ENCODE assay signal across 12 cellular contexts in the genomic region with DNA sequence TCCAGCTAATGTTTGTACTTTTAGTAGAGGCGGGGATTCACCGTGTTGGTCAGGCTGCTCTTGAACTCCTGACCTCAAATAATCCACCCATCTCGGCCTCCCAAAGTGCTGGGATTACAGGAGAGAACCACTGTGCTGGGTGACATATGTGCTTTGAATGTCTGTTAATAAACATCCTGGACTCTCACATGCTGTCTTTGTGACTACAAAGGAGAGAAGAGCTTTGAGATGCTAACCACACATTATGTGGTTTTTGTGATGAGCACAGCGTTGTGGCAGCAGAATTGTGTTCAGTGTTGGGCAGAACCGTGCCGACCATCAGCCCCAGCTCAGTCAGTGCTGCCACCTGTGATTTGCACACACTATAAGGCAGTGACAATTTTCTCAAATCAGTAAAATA.
DNase-seq lines count a peak whose midpoint lies in the region; ATAC-seq and TF ChIP-seq lines count a peak whose summit lies in the region.
"Had no signal": no experiment of that assay in that cellular context is flagged by ENCODE, and none has a peak within 500 bp of the region (broad histone marks: within the 10 kb centered on the region; RNA-seq: fewer than 3 reads in every experiment).

No MANE protein-coding gene starts in this region.

- no peak for TF ChIP-seq POLR2A in stomach (IDR thresholded peaks at IDR 0.05)

- peaks cover 20% of the 10 kb centered on the region for H3K4me1 ChIP-seq in DND-41 (ENCODE audit: insufficient read depth, low read length)
- peaks cover 6 to 34% (median 18%) of the 10 kb centered on the region in 4 donors for H3K4me1 ChIP-seq in stomach

- H3K4me3 ChIP-seq in DND-41 (ENCODE audit: low read depth in 1 of 2, low read length in 2 of 2): no peak overlapping the region
- no peak overlapping the region for H3K4me3 ChIP-seq in Jurkat, Clone E6-1 (ENCODE audit: low read length)
- no peak overlapping the region for H3K4me3 ChIP-seq in stomach
- H3K4me3 ChIP-seq: ovary had no signal

- no peaks in the 10 kb centered on the region for H3K36me3 ChIP-seq in DND-41 (ENCODE audit: insufficient read depth, low read length)
- H3K36me3 ChIP-seq in stomach: no peaks in the 10 kb centered on the region
- H3K36me3 ChIP-seq: ovary had no signal

- intact Hi-C loops in stomach (cut with DNase I; ENCODE audit: low total_unique reads): no loop called here

- no peak for TF ChIP-seq EP300 in stomach (IDR thresholded peaks at IDR 0.05)

- H3K27ac ChIP-seq in DND-41 (ENCODE audit: low read length) (peak overlapping the region; percentile 52), stomach (peak overlapping the region in 4 of 5 donors; percentile 58 to 78 (median 77))

- WGBS in stomach, 5 donors: 71 to 82% (median 77%) methylated on average over 6 of the region's 6 CpGs

- ATAC-seq in DND-41 (ENCODE audit: insufficient read depth, low read depth): peak; percentile 99
- ATAC-seq: HCT116, WTC11 had no signal

- no peak overlapping the region for H2AFZ ChIP-seq in DND-41 (ENCODE audit: low read depth, low read length)

- peak; percentile 79 for DNase-seq in DND-41
- DNase-seq in Jurkat, Clone E6-1 (ENCODE audit: low read depth, low spot score): peak; percentile 5
- peak; percentile 37 for DNase-seq in fibroblast of peridontal ligament (ENCODE audit: extremely low read depth)
- DNase-seq in stomach: no peak
- no peak for DNase-seq in NCI-H1105 treated with DMSO at 0.1 percent for 48 hours (lab: John Stamatoyannopoulos, UW)
- DNase-seq in germinal center (ENCODE audit: low spot score): no peak
- DNase-seq in amniotic stem cell (lab: John Stamatoyannopoulos, UW): no peak
- DNase-seq: caudate nucleus; ovary; stimulated activated CD4-positive, alpha-beta T cell treated with anti-CD3 and anti-CD28 coated beads, Interleukin-2, amount 100 ng/mL, for 24 hours had no signal

- TF ChIP-seq CTCF in DND-41 (IDR thresholded peaks at IDR 0.05; ENCODE audit: borderline replicate concordance, extremely low read depth, low read length, poor library complexity, severe bottlenecking) (peak; percentile 28), stomach (IDR thresholded peaks at IDR 0.05) (no peak)

- H3K9ac ChIP-seq in DND-41 (ENCODE audit: low read depth, low read length): no peak overlapping the region

- H3K4me2 ChIP-seq in DND-41 (ENCODE audit: insufficient read depth, low read length): peak overlapping the region; percentile 35; the same call in 1 of the 2 replicates

- no peaks in the 10 kb centered on the region for H3K9me3 ChIP-seq in DND-41 (ENCODE audit: insufficient read depth, low read length, severe bottlenecking)
- no peaks in the 10 kb centered on the region for H3K9me3 ChIP-seq in stomach
- H3K9me3 ChIP-seq: ovary had no signal

- no peaks in the 10 kb centered on the region for H3K79me2 ChIP-seq in DND-41 (ENCODE audit: insufficient read depth, low read length)

- H3K27me3 ChIP-seq in DND-41 (ENCODE audit: insufficient read depth, low read length, poor library complexity) (no peaks in the 10 kb centered on the region), stomach (no peaks in the 10 kb centered on the region)
- H3K27me3 ChIP-seq: ovary had no signal

- no peaks in the 10 kb centered on the region for H4K20me1 ChIP-seq in DND-41 (ENCODE audit: insufficient read depth, low read length)

Comparison
In these comparisons a context has a peak if more than half of its experiments do, and no peak if none do; other contexts are left out.
1. DNase-seq: peak in DND-41 (single experiment), Jurkat, Clone E6-1 (single experiment) and fibroblast of peridontal ligament (single experiment); none in stomach (single experiment), NCI-H1105 treated with DMSO at 0.1 percent for 48 hours (single experiment), germinal center (single experiment) and amniotic stem cell (single experiment).